ENCODE assay signal across 8 cellular contexts in genomic region chr4:13654158-13654797, GRCh38. TPM values are rescaled to one million over a fixed set of nuclear protein-coding genes. Genes with fewer than 3 reads are reported as not detected.
DNase-seq lines count a peak whose midpoint lies in the region; ATAC-seq and TF ChIP-seq lines count a peak whose summit lies in the region.

No MANE protein-coding gene starts in this region.

- no peaks in the 10 kb centered on the region for H3K36me3 Mint-ChIP-seq in T-helper 1 cell treated with Interleukin-12 subunit alpha and Interleukin-12 subunit beta and Interleukin-4 antibody, amounts not matched to agents 30 μg/mL and 1 μg/mL, for 36 hours (ENCODE audit: low read depth)
- no peaks in the 10 kb centered on the region for H3K36me3 Mint-ChIP-seq in progenitor cell of endocrine pancreas (ENCODE audit: insufficient read depth)

- no peak overlapping the region for H3K27ac Mint-ChIP-seq in T-helper 1 cell treated with Interleukin-12 subunit alpha and Interleukin-12 subunit beta and Interleukin-4 antibody, amounts not matched to agents 30 μg/mL and 1 μg/mL, for 36 hours
- H3K27ac Mint-ChIP-seq in progenitor cell of endocrine pancreas = peak overlapping the region; percentile 33

- no peaks in the 10 kb centered on the region for H3K9me3 Mint-ChIP-seq in T-helper 1 cell treated with Interleukin-12 subunit alpha and Interleukin-12 subunit beta and Interleukin-4 antibody, amounts not matched to agents 30 μg/mL and 1 μg/mL, for 36 hours
- no peaks in the 10 kb centered on the region for H3K9me3 Mint-ChIP-seq in progenitor cell of endocrine pancreas (ENCODE audit: low read depth)

- H3K4me3 ChIP-seq in right atrium auricular region (peak overlapping the region; percentile 42 to 45), upper lobe of right lung (peak overlapping the region; percentile 52)

- no peaks in the 10 kb centered on the region for H3K9me3 ChIP-seq in right atrium auricular region
- no peaks in the 10 kb centered on the region for H3K9me3 ChIP-seq in upper lobe of right lung

- H3K27ac ChIP-seq in right atrium auricular region (no peak overlapping the region), upper lobe of right lung (no peak overlapping the region)

- H3K4me3 Mint-ChIP-seq in T-helper 1 cell treated with Interleukin-12 subunit alpha and Interleukin-12 subunit beta and Interleukin-4 antibody, amounts not matched to agents 30 μg/mL and 1 μg/mL, for 36 hours = peak overlapping the region; percentile 82
- peak overlapping the region; percentile 74 for H3K4me3 Mint-ChIP-seq in progenitor cell of endocrine pancreas (ENCODE audit: low read depth)

- ATAC-seq in HG02571 (IDR thresholded peaks at IDR 0.05; ENCODE audit: unreplicated experiment) = peak; percentile 97
- peak; percentile 97 for ATAC-seq in upper lobe of right lung

- H3K36me3 ChIP-seq in right atrium auricular region (no peaks in the 10 kb centered on the region), upper lobe of right lung (no peaks in the 10 kb centered on the region)

- peaks cover 10% of the 10 kb centered on the region for H3K4me1 Mint-ChIP-seq in T-helper 1 cell treated with Interleukin-12 subunit alpha and Interleukin-12 subunit beta and Interleukin-4 antibody, amounts not matched to agents 30 μg/mL and 1 μg/mL, for 36 hours (ENCODE audit: low read depth)
- H3K4me1 Mint-ChIP-seq in progenitor cell of endocrine pancreas (ENCODE audit: low read depth) = peaks cover 9% of the 10 kb centered on the region

- peaks cover 0 to 6% of the 10 kb centered on the region in 2 donors for H3K4me1 ChIP-seq in right atrium auricular region
- peaks cover 5% of the 10 kb centered on the region for H3K4me1 ChIP-seq in upper lobe of right lung

- H3K27me3 ChIP-seq in right atrium auricular region (no peaks in the 10 kb centered on the region), upper lobe of right lung (peaks cover 3% of the 10 kb centered on the region)

- H3K27me3 Mint-ChIP-seq in T-helper 1 cell treated with Interleukin-12 subunit alpha and Interleukin-12 subunit beta and Interleukin-4 antibody, amounts not matched to agents 30 μg/mL and 1 μg/mL, for 36 hours (ENCODE audit: low read depth) = peaks cover 16% of the 10 kb centered on the region
- H3K27me3 Mint-ChIP-seq in progenitor cell of endocrine pancreas = no peaks in the 10 kb centered on the region

- TF ChIP-seq CTCF in GM12872 (IDR thresholded peaks at IDR 0.05; ENCODE audit: insufficient read depth, low read depth, low read length) = peak; percentile 90
- peak; percentile 73 to 90 for TF ChIP-seq CTCF in right atrium auricular region (IDR thresholded peaks at IDR 0.05)
- TF ChIP-seq CTCF in progenitor cell of endocrine pancreas (IDR thresholded peaks at IDR 0.05; ENCODE audit: unreplicated experiment) = peak; percentile 71
- TF ChIP-seq CTCF in upper lobe of right lung (IDR thresholded peaks at IDR 0.05) = peak; percentile 75

- DNase-seq in NAMALWA (ENCODE audit: low spot score) = peak; percentile 85
- DNase-seq in amygdala (lab: John Stamatoyannopoulos, UW) = peak; percentile 10 to 89 (median 72)
- peak; percentile 77 for DNase-seq in right atrium auricular region (ENCODE audit: low spot score)
- peak; percentile 81 for DNase-seq in progenitor cell of endocrine pancreas (ENCODE audit: low spot score, unreplicated experiment)
- DNase-seq in upper lobe of right lung = peak; percentile 91

- intact Hi-C loops in upper lobe of right lung (cut with DNase I) = no loop called here

RNA-seq across cellular contexts. Expression of gene BOD1L1, which starts 26.8 kb away (rescaled TPM):
- total RNA-seq in right atrium auricular region = 10 to 100 TPM; 16.2 to 20.0 TPM
- 41.8 and 42.1 TPM in 2 replicates for total RNA-seq in progenitor cell of endocrine pancreas
- 37.5 TPM for total RNA-seq in upper lobe of right lung
